Comparison of ENCODE assay signal across 12 cellular contexts in the genomic region with DNA sequence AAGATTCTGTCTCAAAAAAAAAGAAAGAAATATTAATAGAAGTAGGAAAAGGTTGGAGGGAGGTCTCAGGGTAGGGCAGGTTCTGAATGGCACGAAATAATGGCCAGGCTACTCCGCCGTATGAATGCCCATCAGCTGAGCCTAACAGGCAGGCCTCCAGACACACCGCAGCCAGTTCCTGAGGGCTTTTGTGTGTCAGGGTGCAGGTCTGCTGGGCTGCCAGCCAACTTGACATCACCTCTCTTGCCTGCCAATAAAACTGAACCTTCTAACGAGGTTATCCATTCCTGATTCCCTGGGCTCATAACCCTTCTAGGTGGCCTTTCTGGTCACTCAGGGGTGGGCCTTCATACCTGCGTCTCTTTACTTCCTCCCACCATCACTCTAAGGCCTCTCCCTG. TPM values are rescaled to one million over a fixed set of nuclear protein-coding genes. Genes with fewer than 3 reads are reported as not detected.
DNase-seq lines count a peak whose midpoint lies in the region; ATAC-seq and TF ChIP-seq lines count a peak whose summit lies in the region.
"Had no signal": no experiment of that assay in that cellular context is flagged by ENCODE, and none has a peak within 500 bp of the region (broad histone marks: within the 10 kb centered on the region; RNA-seq: fewer than 3 reads in every experiment).

No MANE protein-coding gene starts in this region.

- intact Hi-C loops in MCF 10A (cut with micrococcal nuclease) (no loop called here), left cardiac atrium (cut with DNase I) (no loop called here), sciatic nerve (cut with DNase I) (no loop called here)

- H3K9me3 Mint-ChIP-seq in MCF 10A (ENCODE audit: unreplicated experiment): no peaks in the 10 kb centered on the region
- H3K9me3 Mint-ChIP-seq: CD4-positive, CD25-positive, alpha-beta regulatory T cell had no signal

- no peak overlapping the region for H3K27ac Mint-ChIP-seq in MCF 10A (ENCODE audit: low read depth, unreplicated experiment)

- CTCF ChIA-PET in MCF 10A (lab: Yijun Ruan, JAX): interaction anchor here (1.1 to 1.9 kb wide), 3 partner anchors 19 to 75 kb away, joined by 3 to 4 read pairs (median 4); no protein-coding TSS in a partner anchor

- no TSS peak for BruUV-seq in MCF 10A (replicated peaks; lab: Mats Ljungman, UMichigan)

- H3K4me3 Mint-ChIP-seq in MCF 10A (ENCODE audit: unreplicated experiment): no peak overlapping the region
- H3K4me3 Mint-ChIP-seq: CD4-positive, CD25-positive, alpha-beta regulatory T cell had no signal

- H3K36me3 Mint-ChIP-seq in MCF 10A (ENCODE audit: insufficient read depth, unreplicated experiment): no peaks in the 10 kb centered on the region
- H3K36me3 Mint-ChIP-seq: CD4-positive, CD25-positive, alpha-beta regulatory T cell had no signal

- H3K4me1 Mint-ChIP-seq in MCF 10A (ENCODE audit: insufficient read depth, unreplicated experiment): peaks cover 33% of the 10 kb centered on the region

- no peak for TF ChIP-seq CTCF in MCF 10A (IDR thresholded peaks at IDR 0.05; ENCODE audit: unreplicated experiment)

- H3K27me3 Mint-ChIP-seq in MCF 10A (ENCODE audit: insufficient read depth, unreplicated experiment): no peaks in the 10 kb centered on the region

- POLR2A ChIA-PET in MCF 10A (lab: Yijun Ruan, JAX): no interaction called here

- DNase-seq in NCI-H1092 treated with DMSO at 0.1 percent for 48 hours (lab: John Stamatoyannopoulos, UW) (peak; percentile 43), MCF 10A (ENCODE audit: unreplicated experiment) (peak; percentile 67), left cardiac atrium (peak; percentile 58), sciatic nerve (ENCODE audit: low spot score) (peak; percentile 69), AG08396 (ENCODE audit: low spot score) (no peak), NCI-H2107 treated with DMSO at 0.1 percent for 48 hours (lab: John Stamatoyannopoulos, UW; ENCODE audit: unreplicated experiment) (no peak), H4 (ENCODE audit: low spot score) (no peak)
- DNase-seq: CD4-positive, CD25-positive, alpha-beta regulatory T cell; kidney; T-helper 2 cell had no signal

- ATAC-seq in left cardiac atrium (peak in 1 of 2 donors; percentile 9), sciatic nerve (peak; percentile 20), HG02970 (IDR thresholded peaks at IDR 0.05; ENCODE audit: low FRiP score, unreplicated experiment) (no peak)
- ATAC-seq: esophagus mucosa had no signal

RNA-seq across cellular contexts. Expression of a gene that starts 3.0 kb away (rescaled TPM):
- total RNA-seq in MCF 10A (2022) (0.63 and 2.0 TPM in 2 replicates), left cardiac atrium (100 to 1,000 TPM; 138 to 441 TPM), sciatic nerve (219 TPM)
- total RNA-seq in H4 (2014; rRNA removed; shearing (Covaris generic)): 2,076 and 2,328 TPM in 2 replicates

RNA-seq across cellular contexts. Expression of a gene that starts 15.9 kb away (rescaled TPM):
- 44.3 and 59.3 TPM in 2 replicates for total RNA-seq in MCF 10A (2022)
- total RNA-seq in left cardiac atrium: 10 to 100 TPM; 58.7 to 63.3 TPM
- 85.4 TPM for total RNA-seq in sciatic nerve
- 109 and 122 TPM in 2 replicates for total RNA-seq in H4 (2014; rRNA removed; shearing (Covaris generic))

RNA-seq across cellular contexts. Expression of a gene that starts 32.4 kb away (rescaled TPM):
- total RNA-seq in MCF 10A (2022) (18.4 and 20.2 TPM in 2 replicates), left cardiac atrium (10 to 100 TPM; 10.5 to 13.8 TPM), sciatic nerve (20.5 TPM)
- total RNA-seq in H4 (2014; rRNA removed; shearing (Covaris generic)): 16.1 and 32.8 TPM in 2 replicates

RNA-seq across cellular contexts. Expression of a gene that starts 32.5 kb away (rescaled TPM):
- 126 and 135 TPM in 2 replicates for total RNA-seq in MCF 10A (2022)
- 100 to 1,000 TPM; 166 to 253 TPM for total RNA-seq in left cardiac atrium
- total RNA-seq in sciatic nerve: 181 TPM
- 110 and 134 TPM in 2 replicates for total RNA-seq in H4 (2014; rRNA removed; shearing (Covaris generic))

Comparison
In these comparisons a context has a peak if more than half of its experiments do, and no peak if none do; other contexts are left out.
1. DNase-seq: peak in NCI-H1092 treated with DMSO at 0.1 percent for 48 hours (single experiment), MCF 10A (single experiment), left cardiac atrium (single experiment) and sciatic nerve (single experiment); none in AG08396 (single experiment), NCI-H2107 treated with DMSO at 0.1 percent for 48 hours (single experiment) and H4 (single experiment).
2. RNA of a gene that starts 3.0 kb away (total RNA-seq): 2,076 to 2,328 TPM in H4, 138 to 441 TPM in left cardiac atrium and 219 TPM in sciatic nerve (single experiment); 0.63 to 2.0 TPM in MCF 10A; every median in the first group is over 10 times any median in the second.